In the genomic region with DNA sequence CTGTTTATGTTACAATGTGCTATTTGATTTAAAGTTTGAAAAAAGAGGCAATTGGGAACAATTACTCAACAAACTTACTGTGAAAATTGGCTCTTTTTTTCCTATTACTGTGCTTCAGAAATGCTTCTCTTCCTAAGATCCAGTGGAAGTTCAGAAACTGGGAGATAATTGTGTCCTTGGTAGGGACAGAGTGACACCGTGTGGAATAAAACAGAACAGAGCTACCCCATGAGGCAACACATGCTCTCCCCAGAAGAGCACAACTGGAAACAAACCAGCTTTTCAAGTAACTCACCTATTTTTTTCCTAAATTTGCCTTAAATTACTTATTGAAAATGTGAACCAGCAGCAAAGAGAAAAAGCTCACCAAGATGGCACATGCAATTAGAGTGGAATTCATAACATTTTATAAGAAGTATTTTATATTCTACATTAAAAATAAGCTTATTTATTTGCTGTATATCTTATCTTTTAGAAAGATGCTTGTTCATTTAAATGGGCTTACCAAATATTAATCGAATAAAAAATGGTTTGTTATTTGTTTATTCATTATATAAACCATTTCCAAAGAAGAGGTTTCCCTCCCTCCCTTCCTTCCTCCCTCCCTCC, we compare ENCODE assay signal across 8 cellular contexts.
DNase-seq lines count a peak whose midpoint lies in the region; ATAC-seq, FAIRE-seq and TF ChIP-seq lines count a peak whose summit lies in the region.

No MANE protein-coding gene starts in this region.

- no peak for TF ChIP-seq POLR2A in endothelial cell of umbilical vein (IDR thresholded peaks at IDR 0.05; ENCODE audit: low read depth, low read length)

- peak; percentile 76 for FAIRE-seq in endothelial cell of umbilical vein (lab: Jason Lieb, UNC)

- H3K36me3 ChIP-seq in H7 (replicated peaks; ENCODE audit: control insufficient read depth, insufficient read depth, low read length) (no peaks in the 10 kb centered on the region), OCI-LY3 (replicated peaks; ENCODE audit: low read depth, low read length) (no peaks in the 10 kb centered on the region), endothelial cell of umbilical vein (ENCODE audit: control insufficient read depth in 2 of 2, extremely low read depth in 1 of 2, insufficient read depth in 2 of 2, low read length in 2 of 2) (no peaks in the 10 kb centered on the region)

- H3K79me2 ChIP-seq in OCI-LY3 (ENCODE audit: low read length) (no peaks in the 10 kb centered on the region), endothelial cell of umbilical vein (ENCODE audit: control insufficient read depth, insufficient read depth, low read length) (no peaks in the 10 kb centered on the region)

- TF ChIP-seq CTCF in OCI-LY3 (IDR thresholded peaks at IDR 0.05; ENCODE audit: low read depth, low read length): peak; percentile 41
- peak; percentile 57 to 64 for TF ChIP-seq CTCF in endothelial cell of umbilical vein (IDR thresholded peaks at IDR 0.05; ENCODE audit: extremely low read depth in 1 of 2, insufficient read depth in 1 of 2, low read depth in 1 of 2, low read length in 2 of 2)

- H3K9me3 ChIP-seq in OCI-LY3 (ENCODE audit: insufficient read depth, low read length) (no peaks in the 10 kb centered on the region), endothelial cell of umbilical vein (replicated peaks; ENCODE audit: control insufficient read depth, insufficient read depth, low read length) (no peaks in the 10 kb centered on the region)

- H3K27ac Mint-ChIP-seq in activated T-helper 17 cell treated with anti-CD3 and anti-CD28 coated beads, Interleukin-2, amount 50 U/mL, for 72 hours: no peak overlapping the region
- H3K27ac Mint-ChIP-seq in activated T-helper 1 cell treated with anti-CD3 and anti-CD28 coated beads, Interleukin-12 subunit alpha, Interleukin-12 subunit beta, Interleukin-2, Interleukin-4 antibody, amounts not matched to agents 30 ng/mL and 10 ng/mL and 1 ng/mL, durations not matched to agents 14 hours and 24 hours and 36 hours: no peak overlapping the region

- peaks cover 13% of the 10 kb centered on the region for H3K9me3 Mint-ChIP-seq in activated T-helper 17 cell treated with anti-CD3 and anti-CD28 coated beads, Interleukin-2, amount 50 U/mL, for 72 hours
- H3K9me3 Mint-ChIP-seq in activated T-cell treated with anti-CD3 and anti-CD28 coated beads, Interleukin-2, amount 50 U/mL, for 4 hours: peaks cover 9% of the 10 kb centered on the region
- H3K9me3 Mint-ChIP-seq in activated T-helper 1 cell treated with anti-CD3 and anti-CD28 coated beads, Interleukin-12 subunit alpha, Interleukin-12 subunit beta, Interleukin-2, Interleukin-4 antibody, amounts not matched to agents 30 ng/mL and 10 ng/mL and 1 ng/mL, durations not matched to agents 14 hours and 24 hours and 36 hours: peaks cover 18% of the 10 kb centered on the region

- dilution Hi-C loops in endothelial cell of umbilical vein (cut with MboI; ENCODE audit: extremely low pct_ligation_motif_present, low sequenced_read_pairs): no loop called here

- H3K9ac ChIP-seq in OCI-LY3 (ENCODE audit: low read length) (no peak overlapping the region), endothelial cell of umbilical vein (replicated peaks; ENCODE audit: extremely low read depth, insufficient read depth, low read length) (no peak overlapping the region)

- peaks cover 3% of the 10 kb centered on the region for H3K27me3 Mint-ChIP-seq in activated T-helper 17 cell treated with anti-CD3 and anti-CD28 coated beads, Interleukin-2, amount 50 U/mL, for 72 hours
- no peaks in the 10 kb centered on the region for H3K27me3 Mint-ChIP-seq in activated T-cell treated with anti-CD3 and anti-CD28 coated beads, Interleukin-2, amount 50 U/mL, for 4 hours (ENCODE audit: low read depth)
- H3K27me3 Mint-ChIP-seq in activated T-helper 1 cell treated with anti-CD3 and anti-CD28 coated beads, Interleukin-12 subunit alpha, Interleukin-12 subunit beta, Interleukin-2, Interleukin-4 antibody, amounts not matched to agents 30 ng/mL and 10 ng/mL and 1 ng/mL, durations not matched to agents 14 hours and 24 hours and 36 hours (ENCODE audit: insufficient read depth): no peaks in the 10 kb centered on the region

- peak; percentile 73 for DNase-seq in H7
- peak; percentile 87 for DNase-seq in endothelial cell of umbilical vein (ENCODE audit: low read depth, low spot score)
- peak; percentile 82 for DNase-seq in midbrain (lab: John Stamatoyannopoulos, UW)
- no peak for DNase-seq in activated T-cell treated with anti-CD3 and anti-CD28 coated beads, Interleukin-2, amount 50 U/mL, for 4 hours
- no peak for DNase-seq in activated T-helper 1 cell treated with anti-CD3 and anti-CD28 coated beads, Interleukin-12 subunit alpha, Interleukin-12 subunit beta, Interleukin-2, Interleukin-4 antibody, amounts not matched to agents 30 ng/mL and 10 ng/mL and 1 ng/mL, durations not matched to agents 14 hours and 24 hours and 36 hours (ENCODE audit: low spot score)
- DNase-seq in NK-92 (lab: John Stamatoyannopoulos, UW; ENCODE audit: unreplicated experiment): no peak

- no peaks in the 10 kb centered on the region for H3K27me3 ChIP-seq in H7 (ENCODE audit: control insufficient read depth, insufficient read depth, low read length)
- H3K27me3 ChIP-seq in OCI-LY3 (ENCODE audit: low read depth, low read length): no peaks in the 10 kb centered on the region
- H3K27me3 ChIP-seq in endothelial cell of umbilical vein (ENCODE audit: control insufficient read depth in 2 of 2, insufficient read depth in 2 of 2, low read length in 2 of 2): no peaks in the 10 kb centered on the region

- H3K4me1 ChIP-seq in OCI-LY3 (ENCODE audit: low read length) (no peaks in the 10 kb centered on the region), endothelial cell of umbilical vein (ENCODE audit: control insufficient read depth, extremely low read depth, insufficient read depth, low read length) (no peaks in the 10 kb centered on the region)

- no peaks in the 10 kb centered on the region for H3K4me1 Mint-ChIP-seq in activated T-helper 17 cell treated with anti-CD3 and anti-CD28 coated beads, Interleukin-2, amount 50 U/mL, for 72 hours
- no peaks in the 10 kb centered on the region for H3K4me1 Mint-ChIP-seq in activated T-cell treated with anti-CD3 and anti-CD28 coated beads, Interleukin-2, amount 50 U/mL, for 4 hours (ENCODE audit: low read depth)
- H3K4me1 Mint-ChIP-seq in activated T-helper 1 cell treated with anti-CD3 and anti-CD28 coated beads, Interleukin-12 subunit alpha, Interleukin-12 subunit beta, Interleukin-2, Interleukin-4 antibody, amounts not matched to agents 30 ng/mL and 10 ng/mL and 1 ng/mL, durations not matched to agents 14 hours and 24 hours and 36 hours (ENCODE audit: low read depth): no peaks in the 10 kb centered on the region

- H3K4me3 ChIP-seq in H7 (ENCODE audit: insufficient read depth, low read depth, low read length): no peak overlapping the region
- no peak overlapping the region for H3K4me3 ChIP-seq in OCI-LY3 (ENCODE audit: low read length)
- H3K4me3 ChIP-seq in endothelial cell of umbilical vein (replicated peaks in 1 of 3; ENCODE audit: insufficient read depth in 1 of 3, low read depth in 1 of 3, low read length in 3 of 3): no peak overlapping the region

- CTCF ChIA-PET in endothelial cell of umbilical vein (lab: Charles Lee): interaction anchor here (0.5 to 6.9 kb wide), 60 partner anchors 9 to 1660 kb away, joined by 3 to 316 read pairs (median 4); a partner anchor contains a TSS

- POLR2A ChIA-PET in endothelial cell of umbilical vein (lab: Charles Lee): no interaction called here

- H3K9me1 ChIP-seq in endothelial cell of umbilical vein (replicated peaks; ENCODE audit: control insufficient read depth, extremely low read depth, insufficient read depth, low read length): no peaks in the 10 kb centered on the region

- intact Hi-C loops in endothelial cell of umbilical vein (cut with micrococcal nuclease): loop anchor here (1.0 to 2.0 kb wide), 5 partner anchors 607 to 1539 kb away; no protein-coding TSS in a partner anchor
- intact Hi-C loops in activated T-helper 1 cell treated with anti-CD3 and anti-CD28 coated beads, Interleukin-12 subunit alpha, Interleukin-12 subunit beta, Interleukin-2, Interleukin-4 antibody, amounts not matched to agents 30 ng/mL and 10 ng/mL and 1 ng/mL, durations not matched to agents 14 hours and 24 hours and 36 hours (cut with micrococcal nuclease): no loop called here

- H3K36me3 Mint-ChIP-seq in activated T-helper 17 cell treated with anti-CD3 and anti-CD28 coated beads, Interleukin-2, amount 50 U/mL, for 72 hours (ENCODE audit: low read depth): no peaks in the 10 kb centered on the region
- no peaks in the 10 kb centered on the region for H3K36me3 Mint-ChIP-seq in activated T-cell treated with anti-CD3 and anti-CD28 coated beads, Interleukin-2, amount 50 U/mL, for 4 hours (ENCODE audit: insufficient read depth)
- H3K36me3 Mint-ChIP-seq in activated T-helper 1 cell treated with anti-CD3 and anti-CD28 coated beads, Interleukin-12 subunit alpha, Interleukin-12 subunit beta, Interleukin-2, Interleukin-4 antibody, amounts not matched to agents 30 ng/mL and 10 ng/mL and 1 ng/mL, durations not matched to agents 14 hours and 24 hours and 36 hours (ENCODE audit: low read depth): no peaks in the 10 kb centered on the region

- no peak overlapping the region for H3K27ac ChIP-seq in OCI-LY3 (ENCODE audit: low read length)
- H3K27ac ChIP-seq in endothelial cell of umbilical vein (ENCODE audit: insufficient read depth, low read depth, low read length): no peak overlapping the region

- BruUV-seq in endothelial cell of umbilical vein (replicated peaks; lab: Mats Ljungman, UMichigan): no TSS peak

- no peak overlapping the region for H3K4me3 Mint-ChIP-seq in activated T-helper 17 cell treated with anti-CD3 and anti-CD28 coated beads, Interleukin-2, amount 50 U/mL, for 72 hours
- no peak overlapping the region for H3K4me3 Mint-ChIP-seq in activated T-cell treated with anti-CD3 and anti-CD28 coated beads, Interleukin-2, amount 50 U/mL, for 4 hours
- H3K4me3 Mint-ChIP-seq in activated T-helper 1 cell treated with anti-CD3 and anti-CD28 coated beads, Interleukin-12 subunit alpha, Interleukin-12 subunit beta, Interleukin-2, Interleukin-4 antibody, amounts not matched to agents 30 ng/mL and 10 ng/mL and 1 ng/mL, durations not matched to agents 14 hours and 24 hours and 36 hours: no peak overlapping the region

- ATAC-seq in activated T-helper 17 cell treated with anti-CD3 and anti-CD28 coated beads, Interleukin-2, amount 50 U/mL, for 72 hours (replicated peaks): no peak
- ATAC-seq in activated T-cell treated with anti-CD3 and anti-CD28 coated beads, Interleukin-2, amount 50 U/mL, for 4 hours: no peak

- H4K20me1 ChIP-seq in OCI-LY3 (ENCODE audit: insufficient read depth, low read length): no peaks in the 10 kb centered on the region
- no peaks in the 10 kb centered on the region for H4K20me1 ChIP-seq in endothelial cell of umbilical vein (replicated peaks; ENCODE audit: control insufficient read depth, extremely low read depth, insufficient read depth, low read length)

- no peak overlapping the region for H2AFZ ChIP-seq in OCI-LY3 (ENCODE audit: low read depth, low read length)
- H2AFZ ChIP-seq in endothelial cell of umbilical vein (ENCODE audit: low read depth, low read length): no peak overlapping the region

- H3K4me2 ChIP-seq in OCI-LY3 (ENCODE audit: low read length) (no peak overlapping the region), endothelial cell of umbilical vein (ENCODE audit: insufficient read depth, low read length) (no peak overlapping the region)

TF ChIP-seq in endothelial cell of umbilical vein, 7 proteins besides CTCF, POLR2A, EP300 and RAD21 (continues in another document):
- no peak for TF ChIP-seq FOS (IDR thresholded peaks at IDR 0.05; ENCODE audit: borderline replicate concordance, insufficient read depth, low read length)

Comparison
In these comparisons a context has a peak if more than half of its experiments do, and no peak if none do; other contexts are left out.
1. DNase-seq: peak in H7 (single experiment), endothelial cell of umbilical vein (single experiment) and midbrain (single experiment); none in activated T-cell treated with anti-CD3 and anti-CD28 coated beads, Interleukin-2, amount 50 U/mL, for 4 hours (single experiment), activated T-helper 1 cell treated with anti-CD3 and anti-CD28 coated beads, Interleukin-12 subunit alpha, Interleukin-12 subunit beta, Interleukin-2, Interleukin-4 antibody, amounts not matched to agents 30 ng/mL and 10 ng/mL and 1 ng/mL, durations not matched to agents 14 hours and 24 hours and 36 hours (single experiment) and NK-92 (single experiment).